27 cellular contexts compared by ENCODE assay signal in genomic region chr3:127152676-127153505, GRCh38. TPM values are rescaled to one million over a fixed set of nuclear protein-coding genes. Genes with fewer than 3 reads are reported as not detected.
DNase-seq lines count a peak whose midpoint lies in the region; ATAC-seq and TF ChIP-seq lines count a peak whose summit lies in the region.
"Had no signal": no experiment of that assay in that cellular context is flagged by ENCODE, and none has a peak within 500 bp of the region (broad histone marks: within the 10 kb centered on the region; RNA-seq: fewer than 3 reads in every experiment).

No MANE protein-coding gene starts in this region.

- H3K36me3 Mint-ChIP-seq in activated T-cell treated with anti-CD3 and anti-CD28 coated beads, Interleukin-2, amount 50 U/mL, for 24 hours (ENCODE audit: low read depth), result no peaks in the 10 kb centered on the region
- H3K36me3 Mint-ChIP-seq in stimulated activated memory B cell treated with anti-CD40 and anti-IgM and Interleukin-4, amounts not matched to agents 10 μg/mL and 1 μg/mL and 100 μg/mL, for 72 hours, result no peaks in the 10 kb centered on the region
- H3K36me3 Mint-ChIP-seq: CD14-positive monocyte; IgD-negative memory B cell; stimulated activated effector memory CD8-positive, alpha-beta T cell treated with anti-CD3 and anti-CD28 coated beads, Interleukin-12 subunit alpha, Interleukin-12 subunit beta, amount 100 ng/mL, for 72 hours; WTC11 had no signal

- no peaks in the 10 kb centered on the region for H3K9me3 Mint-ChIP-seq in activated T-cell treated with anti-CD3 and anti-CD28 coated beads, Interleukin-2, amount 50 U/mL, for 24 hours
- no peaks in the 10 kb centered on the region for H3K9me3 Mint-ChIP-seq in stimulated activated memory B cell treated with anti-CD40 and anti-IgM and Interleukin-4, amounts not matched to agents 10 μg/mL and 1 μg/mL and 100 μg/mL, for 72 hours
- H3K9me3 Mint-ChIP-seq: activated T-helper 2 cell treated with anti-CD3 and anti-CD28 coated beads, Interferon-gamma antibody, Interleukin-2, Interleukin-4, amounts not matched to agents 10 μg/mL and 5 μg/mL and 100 μg/mL, durations not matched to agents 14 hours and 24 hours and 36 hours; GM23338; IgD-negative memory B cell; stimulated activated effector memory CD8-positive, alpha-beta T cell treated with anti-CD3 and anti-CD28 coated beads, Interleukin-12 subunit alpha, Interleukin-12 subunit beta, amount 100 ng/mL, for 72 hours; WTC11 had no signal

- peak; percentile 17 for DNase-seq in activated T-cell treated with anti-CD3 and anti-CD28 coated beads, Interleukin-2, amount 50 U/mL, for 24 hours
- DNase-seq in activated T-cell treated with anti-CD3 and anti-CD28 coated beads for 4 hours (no peak), NCI-H2171 treated with DMSO at 0.1 percent for 48 hours (lab: John Stamatoyannopoulos, UW) (peak; percentile 69), left kidney (ENCODE audit: low read depth, low spot score) (peak; percentile 32), prostate gland (ENCODE audit: low spot score) (no peak), GDM1 (lab: John Stamatoyannopoulos, UW) (no peak)
- DNase-seq: activated CD8-positive, alpha-beta memory T cell treated with anti-CD3 and anti-CD28 coated beads, Interleukin-2, amount 50 U/mL, for 4 hours; heart left ventricle; NCI-H1105 treated with DMSO at 0.1 percent for 48 hours; NCI-H2081; NCI-H82; testis had no signal

- H3K27me3 ChIP-seq in prostate gland (replicated peaks; ENCODE audit: insufficient read depth), result peaks cover 17% of the 10 kb centered on the region
- H3K27me3 ChIP-seq: testis, vagina had no signal

- H3K4me1 ChIP-seq in prostate gland (replicated peaks), result no peaks in the 10 kb centered on the region
- H3K4me1 ChIP-seq: heart left ventricle, psoas muscle, testis, vagina had no signal

- no peak for ATAC-seq in stimulated activated memory B cell treated with anti-CD40 and anti-IgM and Interleukin-4, amounts not matched to agents 10 μg/mL and 1 μg/mL and 100 μg/mL, for 72 hours
- ATAC-seq: GM23338; stimulated activated effector memory CD8-positive, alpha-beta T cell treated with anti-CD3 and anti-CD28 coated beads, Interleukin-12 subunit alpha, Interleukin-12 subunit beta, amount 100 ng/mL, for 72 hours; WTC11 had no signal

- H3K27ac ChIP-seq in prostate gland, result no peak overlapping the region
- H3K27ac ChIP-seq: epithelial cell of prostate, heart left ventricle, neutrophil, psoas muscle, testis, vagina had no signal

- no peaks in the 10 kb centered on the region for H3K36me3 ChIP-seq in prostate gland
- H3K36me3 ChIP-seq: heart left ventricle, neutrophil, vagina had no signal

- intact Hi-C loops in prostate gland (cut with DNase I), result no loop called here

- TF ChIP-seq CTCF in prostate gland (IDR thresholded peaks at IDR 0.05), result no peak

- peaks cover 6% of the 10 kb centered on the region for H3K27me3 Mint-ChIP-seq in activated T-cell treated with anti-CD3 and anti-CD28 coated beads, Interleukin-2, amount 50 U/mL, for 24 hours
- H3K27me3 Mint-ChIP-seq in stimulated activated memory B cell treated with anti-CD40 and anti-IgM and Interleukin-4, amounts not matched to agents 10 μg/mL and 1 μg/mL and 100 μg/mL, for 72 hours, result peaks cover 14% of the 10 kb centered on the region

- no peak overlapping the region for H3K27ac Mint-ChIP-seq in activated T-cell treated with anti-CD3 and anti-CD28 coated beads, Interleukin-2, amount 50 U/mL, for 24 hours
- H3K27ac Mint-ChIP-seq in stimulated activated memory B cell treated with anti-CD40 and anti-IgM and Interleukin-4, amounts not matched to agents 10 μg/mL and 1 μg/mL and 100 μg/mL, for 72 hours, result no peak overlapping the region
- H3K27ac Mint-ChIP-seq: activated T-helper 2 cell treated with anti-CD3 and anti-CD28 coated beads, Interferon-gamma antibody, Interleukin-2, Interleukin-4, amounts not matched to agents 10 μg/mL and 5 μg/mL and 100 μg/mL, durations not matched to agents 14 hours and 24 hours and 36 hours; GM23338; IgD-negative memory B cell; stimulated activated effector memory CD8-positive, alpha-beta T cell treated with anti-CD3 and anti-CD28 coated beads, Interleukin-12 subunit alpha, Interleukin-12 subunit beta, amount 100 ng/mL, for 72 hours; WTC11 had no signal

- H3K4me3 ChIP-seq in prostate gland, result no peak overlapping the region
- H3K4me3 ChIP-seq: GM23338, heart left ventricle, psoas muscle, smooth muscle cell, testis, vagina had no signal

- no peak for TF ChIP-seq POLR2A in prostate gland (IDR thresholded peaks at IDR 0.05)

- H3K9me3 ChIP-seq in prostate gland, result no peaks in the 10 kb centered on the region
- H3K9me3 ChIP-seq: heart left ventricle, neutrophil, psoas muscle, testis, vagina had no signal

- WGBS in prostate gland, result 87% methylated on average over 9 of the region's 10 CpGs

- no peaks in the 10 kb centered on the region for H3K4me1 Mint-ChIP-seq in activated T-cell treated with anti-CD3 and anti-CD28 coated beads, Interleukin-2, amount 50 U/mL, for 24 hours (ENCODE audit: low read depth)
- no peaks in the 10 kb centered on the region for H3K4me1 Mint-ChIP-seq in stimulated activated memory B cell treated with anti-CD40 and anti-IgM and Interleukin-4, amounts not matched to agents 10 μg/mL and 1 μg/mL and 100 μg/mL, for 72 hours
- H3K4me1 Mint-ChIP-seq: CD14-positive monocyte; IgD-negative memory B cell; stimulated activated effector memory CD8-positive, alpha-beta T cell treated with anti-CD3 and anti-CD28 coated beads, Interleukin-12 subunit alpha, Interleukin-12 subunit beta, amount 100 ng/mL, for 72 hours had no signal

- no peak overlapping the region for H3K4me3 Mint-ChIP-seq in activated T-cell treated with anti-CD3 and anti-CD28 coated beads, Interleukin-2, amount 50 U/mL, for 24 hours
- H3K4me3 Mint-ChIP-seq in stimulated activated memory B cell treated with anti-CD40 and anti-IgM and Interleukin-4, amounts not matched to agents 10 μg/mL and 1 μg/mL and 100 μg/mL, for 72 hours, result no peak overlapping the region
- H3K4me3 Mint-ChIP-seq: CD14-positive monocyte; GM23338; IgD-negative memory B cell; stimulated activated effector memory CD8-positive, alpha-beta T cell treated with anti-CD3 and anti-CD28 coated beads, Interleukin-12 subunit alpha, Interleukin-12 subunit beta, amount 100 ng/mL, for 72 hours; WTC11 had no signal

RNA-seq across cellular contexts. Expression of gene PRR23E, which starts 40.0 kb away (rescaled TPM):
- total RNA-seq in prostate gland, result not detected
- total RNA-seq: activated T-helper 2 cell treated with anti-CD3 and anti-CD28 coated beads, Interferon-gamma antibody, Interleukin-2, Interleukin-4, amounts not matched to agents 10 μg/mL and 5 μg/mL and 100 μg/mL, durations not matched to agents 14 hours and 24 hours and 36 hours; G401; GM23338; heart left ventricle; mammary epithelial cell; OCI-LY7; psoas muscle; smooth muscle cell; vagina; WTC11 had no signal

Comparison
In these comparisons a context has a peak if more than half of its experiments do, and no peak if none do; other contexts are left out.
1. DNase-seq: peak in activated T-cell treated with anti-CD3 and anti-CD28 coated beads, Interleukin-2, amount 50 U/mL, for 24 hours (single experiment), NCI-H2171 treated with DMSO at 0.1 percent for 48 hours (single experiment) and left kidney (single experiment); none in activated T-cell treated with anti-CD3 and anti-CD28 coated beads for 4 hours (single experiment), prostate gland (single experiment) and GDM1 (single experiment).